In genomic region chr2:217929757-217930707, GRCh38 we compare ENCODE assay signal across 11 cellular contexts.
DNase-seq lines count a peak whose midpoint lies in the region; ATAC-seq and TF ChIP-seq lines count a peak whose summit lies in the region.
"Had no signal": no experiment of that assay in that cellular context is flagged by ENCODE, and none has a peak within 500 bp of the region (broad histone marks: within the 10 kb centered on the region; RNA-seq: fewer than 3 reads in every experiment).

No MANE protein-coding gene starts in this region.

- H3K27ac ChIP-seq in skin epidermis (peak overlapping the region in 12 of 21 experiments; percentile 42 to 89 (median 72)), endodermal cell (ENCODE audit: low read depth, low read length) (no peak overlapping the region)

- peak; percentile 97 for DNase-seq in EH (ENCODE audit: low read depth)
- DNase-seq in cardiac fibroblast (ENCODE audit: low read depth in 2 of 2), result peak; percentile 77 to 92
- DNase-seq in kidney tubule cell (ENCODE audit: low spot score), result peak; percentile 65
- no peak for DNase-seq in NCI-H226
- DNase-seq in endodermal cell, result no peak
- DNase-seq in activated naive CD8-positive, alpha-beta T cell treated with anti-CD3 and anti-CD28 coated beads, Interleukin-2, amount 50 U/mL, for 24 hours, result no peak
- DNase-seq: activated CD4-positive, alpha-beta T cell treated with anti-CD3 and anti-CD28 coated beads for 36 hours; NCI-H1417 treated with DMSO at 0.1 percent for 48 hours; RPMI8226 had no signal

- peaks cover 9% of the 10 kb centered on the region for H3K4me1 Mint-ChIP-seq in endodermal cell
- peaks cover 5% of the 10 kb centered on the region for H3K4me1 Mint-ChIP-seq in activated naive CD8-positive, alpha-beta T cell treated with anti-CD3 and anti-CD28 coated beads, Interleukin-2, amount 50 U/mL, for 24 hours

- 93% methylated on average over 8 to 14 of the region's 14 CpGs for WGBS in endodermal cell (ENCODE audit: insufficient coverage in 1 of 2, insufficient read length in 1 of 2), 2 experiments

- H3K27me3 Mint-ChIP-seq in endodermal cell (ENCODE audit: insufficient read depth), result peaks cover 3% of the 10 kb centered on the region
- peaks cover 6% of the 10 kb centered on the region for H3K27me3 Mint-ChIP-seq in activated naive CD8-positive, alpha-beta T cell treated with anti-CD3 and anti-CD28 coated beads, Interleukin-2, amount 50 U/mL, for 24 hours

- H3K27ac Mint-ChIP-seq in endodermal cell, result no peak overlapping the region
- no peak overlapping the region for H3K27ac Mint-ChIP-seq in activated naive CD8-positive, alpha-beta T cell treated with anti-CD3 and anti-CD28 coated beads, Interleukin-2, amount 50 U/mL, for 24 hours
- H3K27ac Mint-ChIP-seq: activated CD4-positive, alpha-beta T cell treated with anti-CD3 and anti-CD28 coated beads for 36 hours had no signal

- ATAC-seq in HG03097 (IDR thresholded peaks at IDR 0.05; ENCODE audit: low FRiP score, unreplicated experiment), result no peak
- ATAC-seq in activated naive CD8-positive, alpha-beta T cell treated with anti-CD3 and anti-CD28 coated beads, Interleukin-2, amount 50 U/mL, for 24 hours, result no peak
- ATAC-seq: activated CD4-positive, alpha-beta T cell treated with anti-CD3 and anti-CD28 coated beads for 36 hours had no signal

- H3K4me3 Mint-ChIP-seq in endodermal cell, result no peak overlapping the region
- H3K4me3 Mint-ChIP-seq in activated naive CD8-positive, alpha-beta T cell treated with anti-CD3 and anti-CD28 coated beads, Interleukin-2, amount 50 U/mL, for 24 hours, result no peak overlapping the region
- H3K4me3 Mint-ChIP-seq: activated CD4-positive, alpha-beta T cell treated with anti-CD3 and anti-CD28 coated beads for 36 hours had no signal

- no peak overlapping the region for H3K4me3 ChIP-seq in cardiac fibroblast (replicated peaks in 1 of 2; ENCODE audit: low read depth in 2 of 2, low read length in 2 of 2)
- H3K4me3 ChIP-seq in skin epidermis, result no peak overlapping the region
- no peak overlapping the region for H3K4me3 ChIP-seq in endodermal cell (ENCODE audit: low read length)

- H3K36me3 ChIP-seq in endodermal cell (ENCODE audit: control insufficient read depth, insufficient read depth, low read length), result no peaks in the 10 kb centered on the region

- no peaks in the 10 kb centered on the region for H3K27me3 ChIP-seq in endodermal cell (ENCODE audit: control insufficient read depth, insufficient read depth, low read length, poor library complexity, severe bottlenecking)

- no peak for TF ChIP-seq CTCF in cardiac fibroblast (IDR thresholded peaks at IDR 0.05; ENCODE audit: low read depth, low read length)
- TF ChIP-seq CTCF in endodermal cell (conservative IDR thresholded peaks at IDR 0.05), result no peak

- H3K9ac ChIP-seq in endodermal cell (ENCODE audit: extremely low read depth, low read length, poor library complexity, severe bottlenecking), result no peak overlapping the region

- no peaks in the 10 kb centered on the region for H3K9me3 Mint-ChIP-seq in endodermal cell
- H3K9me3 Mint-ChIP-seq in activated naive CD8-positive, alpha-beta T cell treated with anti-CD3 and anti-CD28 coated beads, Interleukin-2, amount 50 U/mL, for 24 hours, result no peaks in the 10 kb centered on the region

- H3K4me1 ChIP-seq in endodermal cell (ENCODE audit: control insufficient read depth, insufficient read depth, low read length), result no peaks in the 10 kb centered on the region

- H3K36me3 Mint-ChIP-seq in endodermal cell (ENCODE audit: low read depth), result no peaks in the 10 kb centered on the region
- H3K36me3 Mint-ChIP-seq in activated naive CD8-positive, alpha-beta T cell treated with anti-CD3 and anti-CD28 coated beads, Interleukin-2, amount 50 U/mL, for 24 hours (ENCODE audit: low read depth), result no peaks in the 10 kb centered on the region

- H3K9me3 ChIP-seq in endodermal cell (ENCODE audit: control insufficient read depth, low read length), result no peaks in the 10 kb centered on the region

Comparison
In these comparisons a context has a peak if more than half of its experiments do, and no peak if none do; other contexts are left out.
1. DNase-seq: peak in EH (single experiment), cardiac fibroblast (2 of 2) and kidney tubule cell (single experiment); none in NCI-H226 (single experiment), endodermal cell (single experiment) and activated naive CD8-positive, alpha-beta T cell treated with anti-CD3 and anti-CD28 coated beads, Interleukin-2, amount 50 U/mL, for 24 hours (single experiment).